ENCODE assay signal across 8 cellular contexts in genomic region chr19:18291590-18292459, GRCh38. TPM values are rescaled to one million over a fixed set of nuclear protein-coding genes. Genes with fewer than 3 reads are reported as not detected.
A peak's percentile ranks its signal among the peaks of the same experiment; 100 is the strongest.
DNase-seq lines count a peak whose midpoint lies in the region; ATAC-seq and TF ChIP-seq lines count a peak whose summit lies in the region.

No MANE protein-coding gene starts in this region.

- H3K36me3 ChIP-seq in tibial artery, result no peaks in the 10 kb centered on the region

- ATAC-seq in HG03196 (IDR thresholded peaks at IDR 0.05; ENCODE audit: unreplicated experiment) (peak; percentile 47), omental fat pad (ENCODE audit: low FRiP score) (peak; percentile 72)

- H3K4me3 Mint-ChIP-seq in activated naive CD4-positive, alpha-beta T cell treated with anti-CD3 and anti-CD28 coated beads, Interleukin-2, amount 50 U/mL, for 24 hours, result peak overlapping the region; percentile 76

- H3K27ac ChIP-seq in tibial artery, result peak overlapping the region; percentile 95 to 99

- TF ChIP-seq CTCF in omental fat pad (IDR thresholded peaks at IDR 0.05), result no peak
- no peak for TF ChIP-seq CTCF in tibial artery (IDR thresholded peaks at IDR 0.05)

- no peaks in the 10 kb centered on the region for H3K36me3 Mint-ChIP-seq in activated naive CD4-positive, alpha-beta T cell treated with anti-CD3 and anti-CD28 coated beads, Interleukin-2, amount 50 U/mL, for 24 hours

- DNase-seq in NK-92 treated with Interleukin-12 subunit alpha and Interleukin-12 subunit beta, amount 100 ng/mL, for 24 hours (lab: John Stamatoyannopoulos, UW), result peak; percentile 84
- DNase-seq in NK-92 (lab: John Stamatoyannopoulos, UW; ENCODE audit: unreplicated experiment), result no peak
- peak; percentile 80 for DNase-seq in SK-N-DZ (ENCODE audit: low spot score)
- peak; percentile 52 to 89 (median 80) for DNase-seq in head of caudate nucleus
- DNase-seq in omental fat pad (ENCODE audit: low spot score), result no peak
- DNase-seq in tibial artery, result peak; percentile 87 to 96

- intact Hi-C loops in head of caudate nucleus (cut with DNase I), result no loop called here
- intact Hi-C loops in tibial artery (cut with DNase I; ENCODE audit: low total_unique reads), result no loop called here

- no peaks in the 10 kb centered on the region for H3K9me3 ChIP-seq in tibial artery

- no peaks in the 10 kb centered on the region for H3K27me3 ChIP-seq in tibial artery

- peak overlapping the region; percentile 64 for H3K4me3 ChIP-seq in tibial artery

- H3K27ac Mint-ChIP-seq in activated naive CD4-positive, alpha-beta T cell treated with anti-CD3 and anti-CD28 coated beads, Interleukin-2, amount 50 U/mL, for 24 hours, result peak overlapping the region; percentile 86

- no peaks in the 10 kb centered on the region for H3K9me3 Mint-ChIP-seq in activated naive CD4-positive, alpha-beta T cell treated with anti-CD3 and anti-CD28 coated beads, Interleukin-2, amount 50 U/mL, for 24 hours

- H3K4me1 Mint-ChIP-seq in activated naive CD4-positive, alpha-beta T cell treated with anti-CD3 and anti-CD28 coated beads, Interleukin-2, amount 50 U/mL, for 24 hours, result peaks cover 60% of the 10 kb centered on the region

- H3K27me3 Mint-ChIP-seq in activated naive CD4-positive, alpha-beta T cell treated with anti-CD3 and anti-CD28 coated beads, Interleukin-2, amount 50 U/mL, for 24 hours, result no peaks in the 10 kb centered on the region

- H3K4me1 ChIP-seq in tibial artery, result peaks cover 8 to 43% (median 36%) of the 10 kb centered on the region in 4 donors

RNA-seq across cellular contexts. Expression of gene JUND, which starts 10.4 kb away (rescaled TPM):
- 80.4 and 92.1 TPM in 2 replicates for polyA plus RNA-seq in SK-N-DZ (2014; cell fraction: cytosol; rRNA removed)
- polyA plus RNA-seq in SK-N-DZ (2014; cell fraction: nucleus; rRNA removed), result 28.1 and 57.8 TPM in 2 replicates
- total RNA-seq in omental fat pad, result 100 to 1,000 TPM; 398 to 859 (median 623) TPM

RNA-seq across cellular contexts. Expression of gene IQCN, which starts 17.6 kb away (rescaled TPM):
- polyA plus RNA-seq in SK-N-DZ (2014; cell fraction: cytosol; rRNA removed), result 0.29 TPM in 1 of 2 replicates, not detected in the other
- polyA plus RNA-seq in SK-N-DZ (2014; cell fraction: nucleus; rRNA removed), result 0.04 and 1.1 TPM in 2 replicates
- total RNA-seq in omental fat pad, result 10 to 100 TPM in 2 of 4 donors, 1 to 10 TPM in 2; 1.7 to 15.9 (median 7.4) TPM

RNA-seq across cellular contexts. Expression of gene LSM4, which starts 31.1 kb away (rescaled TPM):
- polyA plus RNA-seq in SK-N-DZ (2014; cell fraction: cytosol; rRNA removed), result 531 and 764 TPM in 2 replicates
- 542 and 583 TPM in 2 replicates for polyA plus RNA-seq in SK-N-DZ (2014; cell fraction: nucleus; rRNA removed)
- total RNA-seq in omental fat pad, result 100 to 1,000 TPM in 1 of 4 donors, 10 to 100 TPM in 3; 58.6 to 140 (median 93.1) TPM

RNA-seq across cellular contexts. Expression of gene PGPEP1, which starts 48.6 kb away (rescaled TPM):
- polyA plus RNA-seq in SK-N-DZ (2014; cell fraction: cytosol; rRNA removed), result 0.05 and 0.13 TPM in 2 replicates
- polyA plus RNA-seq in SK-N-DZ (2014; cell fraction: nucleus; rRNA removed), result not detected in 2 replicates
- total RNA-seq in omental fat pad, result 10 to 100 TPM; 15.6 to 25.2 (median 18.0) TPM

Comparison
In these comparisons a context has a peak if more than half of its experiments do, and no peak if none do; other contexts are left out.
1. DNase-seq: peak in NK-92 treated with Interleukin-12 subunit alpha and Interleukin-12 subunit beta, amount 100 ng/mL, for 24 hours (single experiment), SK-N-DZ (single experiment), head of caudate nucleus (42 of 42) and tibial artery (2 of 2); none in NK-92 (single experiment) and omental fat pad (single experiment).